In genomic region chr1:63669151-63669961, GRCh38 we compare ENCODE assay signal across 17 cellular contexts.
DNase-seq lines count a peak whose midpoint lies in the region; ATAC-seq and TF ChIP-seq lines count a peak whose summit lies in the region.
"Had no signal": no experiment of that assay in that cellular context is flagged by ENCODE, and none has a peak within 500 bp of the region (broad histone marks: within the 10 kb centered on the region; RNA-seq: fewer than 3 reads in every experiment).

No MANE protein-coding gene starts in this region.

- H3K36me3 ChIP-seq in breast epithelium (no peaks in the 10 kb centered on the region), neural progenitor cell (no peaks in the 10 kb centered on the region)
- H3K36me3 ChIP-seq: BLaER1 had no signal

- H3K9me3 Mint-ChIP-seq in Calu3 (ENCODE audit: low read depth, unreplicated experiment) (peaks cover 6% of the 10 kb centered on the region), neural progenitor cell (peaks cover 5% of the 10 kb centered on the region)
- peaks cover 5% of the 10 kb centered on the region for H3K9me3 Mint-ChIP-seq in activated T-cell treated with anti-CD3 and anti-CD28 coated beads, Interleukin-2, amount 50 U/mL, for 24 hours

- intact Hi-C loops in Calu3 (cut with micrococcal nuclease; ENCODE audit: unreplicated experiment) (no loop called here), breast epithelium (cut with DNase I; ENCODE audit: low total_unique reads) (no loop called here)

- ATAC-seq in foreskin keratinocyte (peak; percentile 36), HG02571 (IDR thresholded peaks at IDR 0.05; ENCODE audit: unreplicated experiment) (no peak)

- no peaks in the 10 kb centered on the region for H3K27me3 ChIP-seq in breast epithelium
- no peaks in the 10 kb centered on the region for H3K27me3 ChIP-seq in foreskin keratinocyte
- H3K27me3 ChIP-seq in neural progenitor cell = no peaks in the 10 kb centered on the region
- H3K27me3 ChIP-seq: BLaER1 had no signal

- peak overlapping the region; percentile 49 for H3K27ac Mint-ChIP-seq in Calu3 (ENCODE audit: unreplicated experiment)
- peak overlapping the region; percentile 6 for H3K27ac Mint-ChIP-seq in neural progenitor cell
- H3K27ac Mint-ChIP-seq in activated T-cell treated with anti-CD3 and anti-CD28 coated beads, Interleukin-2, amount 50 U/mL, for 24 hours = no peak overlapping the region
- H3K27ac Mint-ChIP-seq: CD8-positive, alpha-beta memory T cell had no signal

- CTCF ChIA-PET in Calu3 (lab: Charles Lee) = interaction anchor here (0.7 kb wide), 1 partner anchor 231 kb away, joined by 3 read pairs; no protein-coding TSS in a partner anchor

- no peak overlapping the region for H3K4me3 ChIP-seq in breast epithelium
- H3K4me3 ChIP-seq in neural progenitor cell = no peak overlapping the region
- H3K4me3 ChIP-seq: BLaER1, PC-9 had no signal

- H3K4me1 ChIP-seq in breast epithelium (peaks cover 0 to 6% of the 10 kb centered on the region in 2 donors), foreskin keratinocyte (peaks cover 9% of the 10 kb centered on the region), neural progenitor cell (no peaks in the 10 kb centered on the region)
- H3K4me1 ChIP-seq: BLaER1 had no signal

- H3K79me2 ChIP-seq in neural progenitor cell (ENCODE audit: low read depth) = no peaks in the 10 kb centered on the region

- H3K36me3 Mint-ChIP-seq in Calu3 (ENCODE audit: insufficient read depth, unreplicated experiment) = peaks cover 5% of the 10 kb centered on the region
- H3K36me3 Mint-ChIP-seq in neural progenitor cell = no peaks in the 10 kb centered on the region
- H3K36me3 Mint-ChIP-seq in activated T-cell treated with anti-CD3 and anti-CD28 coated beads, Interleukin-2, amount 50 U/mL, for 24 hours (ENCODE audit: low read depth) = peaks cover 5% of the 10 kb centered on the region

- peak overlapping the region; percentile 85 to 90 for H3K27ac ChIP-seq in breast epithelium
- no peak overlapping the region for H3K27ac ChIP-seq in foreskin keratinocyte
- H3K27ac ChIP-seq in neural progenitor cell = no peak overlapping the region
- H3K27ac ChIP-seq: BLaER1, PC-9 had no signal

- no peak overlapping the region for H2AFZ ChIP-seq in neural progenitor cell (replicated peaks)
- H2AFZ ChIP-seq: PC-9 had no signal

- H3K4me1 Mint-ChIP-seq in Calu3 (ENCODE audit: low read depth, unreplicated experiment) (peaks cover 43% of the 10 kb centered on the region), neural progenitor cell (peaks cover 2% of the 10 kb centered on the region)
- no peaks in the 10 kb centered on the region for H3K4me1 Mint-ChIP-seq in activated T-cell treated with anti-CD3 and anti-CD28 coated beads, Interleukin-2, amount 50 U/mL, for 24 hours (ENCODE audit: low read depth)
- H3K4me1 Mint-ChIP-seq: CD8-positive, alpha-beta memory T cell had no signal

- no peak overlapping the region for H3K9ac ChIP-seq in neural progenitor cell
- H3K9ac ChIP-seq: BLaER1 had no signal

- no peak overlapping the region for H3K4me2 ChIP-seq in neural progenitor cell
- H3K4me2 ChIP-seq: BLaER1, PC-9 had no signal

- H3K27me3 Mint-ChIP-seq in Calu3 (ENCODE audit: unreplicated experiment) (no peaks in the 10 kb centered on the region), neural progenitor cell (ENCODE audit: insufficient read depth, low read depth) (peaks cover 4% of the 10 kb centered on the region)
- H3K27me3 Mint-ChIP-seq in activated T-cell treated with anti-CD3 and anti-CD28 coated beads, Interleukin-2, amount 50 U/mL, for 24 hours = no peaks in the 10 kb centered on the region
- H3K27me3 Mint-ChIP-seq: CD8-positive, alpha-beta memory T cell had no signal

- DNase-seq in Calu3 (peak; percentile 29), breast epithelium (ENCODE audit: low spot score in 2 of 2) (peak; percentile 64 to 91), foreskin keratinocyte (no peak), neural progenitor cell (ENCODE audit: low spot score) (no peak), dedifferentiated amniotic fluid mesenchymal stem cell (ENCODE audit: extremely low spot score) (no peak), OCI-M1 (lab: John Stamatoyannopoulos, UW) (no peak)
- DNase-seq in activated T-cell treated with anti-CD3 and anti-CD28 coated beads, Interleukin-2, amount 50 U/mL, for 24 hours = no peak
- DNase-seq: 8988T; CD8-positive, alpha-beta memory T cell; H7; MV-4-11; NCI-H146; NCI-H2081 treated with DMSO at 0.1 percent for 48 hours; NCI-H526 had no signal

- H3K9me3 ChIP-seq in breast epithelium = no peaks in the 10 kb centered on the region
- no peaks in the 10 kb centered on the region for H3K9me3 ChIP-seq in neural progenitor cell (ENCODE audit: low read depth)
- H3K9me3 ChIP-seq: BLaER1 had no signal

- TF ChIP-seq CTCF in Calu3 (IDR thresholded peaks at IDR 0.05; ENCODE audit: unreplicated experiment) (no peak), breast epithelium (IDR thresholded peaks at IDR 0.05) (no peak), foreskin keratinocyte (conservative IDR thresholded peaks at IDR 0.05) (no peak), neural progenitor cell (IDR thresholded peaks at IDR 0.05) (no peak)

- H4K20me1 ChIP-seq in neural progenitor cell (ENCODE audit: low read depth) = no peaks in the 10 kb centered on the region
- H4K20me1 ChIP-seq: BLaER1 had no signal

- H3F3A ChIP-seq in neural progenitor cell (ENCODE audit: low read depth) = no peaks in the 10 kb centered on the region

- TF ChIP-seq POLR2A in breast epithelium (IDR thresholded peaks at IDR 0.05) = no peak

- BruUV-seq in Calu3 (replicated peaks; lab: Mats Ljungman, UMichigan) = TSS peak; percentile 19

- H3K4me3 Mint-ChIP-seq in Calu3 (ENCODE audit: low read depth, unreplicated experiment) (no peak overlapping the region), neural progenitor cell (no peak overlapping the region)
- no peak overlapping the region for H3K4me3 Mint-ChIP-seq in activated T-cell treated with anti-CD3 and anti-CD28 coated beads, Interleukin-2, amount 50 U/mL, for 24 hours
- H3K4me3 Mint-ChIP-seq: CD8-positive, alpha-beta memory T cell had no signal

Comparison
In these comparisons a context has a peak if more than half of its experiments do, and no peak if none do; other contexts are left out.
1. DNase-seq: peak in Calu3 (single experiment) and breast epithelium (2 of 2); none in foreskin keratinocyte (0 of 2), neural progenitor cell (single experiment), dedifferentiated amniotic fluid mesenchymal stem cell (single experiment), OCI-M1 (single experiment) and activated T-cell treated with anti-CD3 and anti-CD28 coated beads, Interleukin-2, amount 50 U/mL, for 24 hours (single experiment).
2. H3K27ac ChIP-seq: peak in breast epithelium (2 of 2); none in foreskin keratinocyte (single experiment) and neural progenitor cell (single experiment).